14 cellular contexts compared by ENCODE assay signal in the genomic region with DNA sequence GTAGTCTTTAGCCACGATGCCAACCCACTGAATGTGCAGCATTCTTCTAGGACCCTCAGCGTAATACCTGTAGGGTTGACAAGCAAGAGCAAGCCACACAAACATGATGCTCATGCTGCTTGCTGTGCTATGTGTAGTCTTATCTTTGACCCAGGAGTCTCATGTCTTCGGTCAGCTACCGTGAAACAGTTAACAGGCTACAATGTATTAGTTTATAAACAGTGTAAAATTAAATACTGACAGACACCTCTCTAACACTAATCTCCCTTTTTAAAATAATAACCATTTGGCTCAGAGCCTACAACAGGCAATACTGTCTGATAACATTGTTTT. TPM values are rescaled to one million over a fixed set of nuclear protein-coding genes. Genes with fewer than 3 reads are reported as not detected.
DNase-seq lines count a peak whose midpoint lies in the region; ATAC-seq, FAIRE-seq and TF ChIP-seq lines count a peak whose summit lies in the region.
"Had no signal": no experiment of that assay in that cellular context is flagged by ENCODE, and none has a peak within 500 bp of the region (broad histone marks: within the 10 kb centered on the region; RNA-seq: fewer than 3 reads in every experiment).

No MANE protein-coding gene starts in this region.

- H3K27me3 ChIP-seq in GM23338 (ENCODE audit: insufficient read depth): no peaks in the 10 kb centered on the region
- H3K27me3 ChIP-seq in breast epithelium: no peaks in the 10 kb centered on the region
- no peaks in the 10 kb centered on the region for H3K27me3 ChIP-seq in naive thymus-derived CD4-positive, alpha-beta T cell (ENCODE audit: control insufficient read depth in 2 of 2, insufficient read depth in 2 of 2, low read length in 2 of 2)
- H3K27me3 ChIP-seq: gastroesophageal sphincter had no signal

- H3K9me2 ChIP-seq in GM23338 (ENCODE audit: insufficient read depth): no peaks in the 10 kb centered on the region

- peaks cover 18% of the 10 kb centered on the region for H3K36me3 Mint-ChIP-seq in GM23338 (ENCODE audit: low read depth)
- peaks cover 6 to 13% (median 10%) of the 10 kb centered on the region in 5 donors for H3K36me3 Mint-ChIP-seq in naive thymus-derived CD4-positive, alpha-beta T cell

- H3F3A ChIP-seq in GM23338 (replicated peaks; ENCODE audit: low read depth): no peaks in the 10 kb centered on the region

- H3K9me3 ChIP-seq in A549: no peaks in the 10 kb centered on the region
- H3K9me3 ChIP-seq in breast epithelium: no peaks in the 10 kb centered on the region
- H3K9me3 ChIP-seq in naive thymus-derived CD4-positive, alpha-beta T cell (ENCODE audit: control insufficient read depth in 2 of 3, low read length in 3 of 3): no peaks in the 10 kb centered on the region
- H3K9me3 ChIP-seq: gastroesophageal sphincter had no signal

- no peak overlapping the region for H3K27ac Mint-ChIP-seq in GM23338
- peak overlapping the region in 5 of 9 donors; percentile 8 to 100 (median 80) for H3K27ac Mint-ChIP-seq in naive thymus-derived CD4-positive, alpha-beta T cell

- no peak overlapping the region for H2AFZ ChIP-seq in GM23338

- TF ChIP-seq EP300 in A549 (IDR thresholded peaks at IDR 0.05): no peak

- peaks cover 25% of the 10 kb centered on the region for H3K79me2 ChIP-seq in GM23338 (replicated peaks; ENCODE audit: insufficient read depth)

- no peak overlapping the region for H3K4me3 Mint-ChIP-seq in GM23338
- peak overlapping the region; percentile 12 to 99 (median 69) for H3K4me3 Mint-ChIP-seq in naive thymus-derived CD4-positive, alpha-beta T cell

- H3K27ac ChIP-seq in A549: no peak overlapping the region
- peak overlapping the region; percentile 96 for H3K27ac ChIP-seq in GM23338 (ENCODE audit: low read depth)
- H3K27ac ChIP-seq in breast epithelium: peak overlapping the region in 1 of 2 donors; percentile 99
- peak overlapping the region; percentile 97 for H3K27ac ChIP-seq in naive thymus-derived CD4-positive, alpha-beta T cell (ENCODE audit: low read depth, low read length)

- 81% methylated on average over 4 of the region's 4 CpGs for WGBS in A549 (ENCODE audit: missing lambda C conversion rate)

- no peak overlapping the region for H3K4me3 ChIP-seq in A549
- no peak overlapping the region for H3K4me3 ChIP-seq in GM23338
- H3K4me3 ChIP-seq in breast epithelium: peak overlapping the region in 2 of 3 donors; percentile 87 to 97
- no peak overlapping the region for H3K4me3 ChIP-seq in naive thymus-derived CD4-positive, alpha-beta T cell (ENCODE audit: low read length)

- H3K36me3 ChIP-seq in GM23338 (ENCODE audit: insufficient read depth): peaks cover 9% of the 10 kb centered on the region; the same call in 1 of the 2 replicates
- H3K36me3 ChIP-seq in breast epithelium: no peaks in the 10 kb centered on the region
- H3K36me3 ChIP-seq in naive thymus-derived CD4-positive, alpha-beta T cell (ENCODE audit: control insufficient read depth in 2 of 3, insufficient read depth in 3 of 3, low read length in 3 of 3): peaks cover 6 to 43% (median 11%) of the 10 kb centered on the region in 3 experiments

- DNase-seq in A549 (ENCODE audit: low read depth in 1 of 2, low spot score in 1 of 2) (no peak), GM23338 (ENCODE audit: low spot score) (no peak), breast epithelium (ENCODE audit: low spot score in 2 of 2) (no peak), OCI-M1 (lab: John Stamatoyannopoulos, UW) (no peak), COLO668 (lab: John Stamatoyannopoulos, UW; ENCODE audit: unreplicated experiment) (no peak)
- DNase-seq in naive thymus-derived CD4-positive, alpha-beta T cell: no peak
- DNase-seq: caudate nucleus, KG1, NCI-H2081 treated with DMSO at 0.1 percent for 48 hours had no signal

- TF ChIP-seq RAD21 in A549 (conservative IDR thresholded peaks at IDR 0.05 in 1 of 2, IDR thresholded peaks at IDR 0.05 in 1 of 2): no peak

- no peak for FAIRE-seq in A549 (lab: Jason Lieb, UNC)
- FAIRE-seq: H54 had no signal

- ATAC-seq in A549 (no peak), GM23338 (no peak), HG03159 (IDR thresholded peaks at IDR 0.05; ENCODE audit: unreplicated experiment) (no peak), GM21619 (IDR thresholded peaks at IDR 0.05; ENCODE audit: unreplicated experiment) (no peak)
- no peak for ATAC-seq in naive thymus-derived CD4-positive, alpha-beta T cell
- ATAC-seq: gastroesophageal sphincter, Panc1 had no signal

- peak overlapping the region; percentile 86 for H3K4me2 ChIP-seq in A549
- H3K4me2 ChIP-seq in GM23338: 0 out of 2 replicates have a peak overlapping the region, but pooled peaks have one; percentile 86

- peaks cover 6% of the 10 kb centered on the region for H3K27me3 Mint-ChIP-seq in GM23338 (ENCODE audit: insufficient read depth, low read depth, poor library complexity)
- no peaks in the 10 kb centered on the region for H3K27me3 Mint-ChIP-seq in naive thymus-derived CD4-positive, alpha-beta T cell

- no peaks in the 10 kb centered on the region for H4K20me1 ChIP-seq in GM23338 (replicated peaks; ENCODE audit: insufficient read depth)

- H3K4me1 ChIP-seq in A549: peaks cover 17% of the 10 kb centered on the region; the same call in 2 of the 3 replicates
- peaks cover 6% of the 10 kb centered on the region for H3K4me1 ChIP-seq in GM23338 (ENCODE audit: insufficient read depth)
- peaks cover 0 to 4% of the 10 kb centered on the region in 2 donors for H3K4me1 ChIP-seq in breast epithelium
- peaks cover 18 to 24% of the 10 kb centered on the region in 2 donors for H3K4me1 ChIP-seq in naive thymus-derived CD4-positive, alpha-beta T cell (ENCODE audit: control insufficient read depth in 2 of 2, insufficient read depth in 2 of 2, low read length in 2 of 2)

- no peak for TF ChIP-seq CTCF in A549 (IDR thresholded peaks at IDR 0.05)
- TF ChIP-seq CTCF in GM23338 (conservative IDR thresholded peaks at IDR 0.05; ENCODE audit: low read depth in 2 of 2): no peak
- TF ChIP-seq CTCF in breast epithelium (IDR thresholded peaks at IDR 0.05): no peak

- CTCF ChIA-PET in A549 (lab: Yijun Ruan, JAX): interaction anchor here (1.1 to 2.7 kb wide), 3 partner anchors 17 to 206 kb away, joined by 5 to 8 read pairs (median 6); no protein-coding TSS in a partner anchor
- CTCF ChIA-PET in naive thymus-derived CD4-positive, alpha-beta T cell (lab: Charles Lee): no interaction called here

- POLR2A ChIA-PET in A549 (lab: Yijun Ruan, JAX): no interaction called here
- POLR2A ChIA-PET in naive thymus-derived CD4-positive, alpha-beta T cell (lab: Charles Lee): interaction anchor here (0.6 to 2.1 kb wide), 6 partner anchors 14 to 445 kb away, joined by 4 to 5 read pairs (median 4); a partner anchor contains a TSS

- intact Hi-C loops in breast epithelium (cut with DNase I; ENCODE audit: low total_unique reads): no loop called here
- intact Hi-C loops in naive thymus-derived CD4-positive, alpha-beta T cell (cut with micrococcal nuclease): loop anchor here (5.0 to 10.0 kb wide), 11 partner anchors 35 to 1270 kb away; a partner anchor contains a TSS

- no peaks in the 10 kb centered on the region for H3K9me3 Mint-ChIP-seq in GM23338
- peaks cover 0 to 3% (median 0%) of the 10 kb centered on the region in 11 donors for H3K9me3 Mint-ChIP-seq in naive thymus-derived CD4-positive, alpha-beta T cell

- H3K4me1 Mint-ChIP-seq in GM23338: peaks cover 2% of the 10 kb centered on the region; the same call in 2 of the 3 replicates
- peaks cover 5 to 54% (median 40%) of the 10 kb centered on the region in 7 donors for H3K4me1 Mint-ChIP-seq in naive thymus-derived CD4-positive, alpha-beta T cell

- TF ChIP-seq POLR2A in A549 (IDR thresholded peaks at IDR 0.05; ENCODE audit: low read length): no peak
- TF ChIP-seq POLR2A in breast epithelium (IDR thresholded peaks at IDR 0.05): no peak

TF ChIP-seq in A549, 52 proteins besides CTCF, POLR2A, EP300 and RAD21 (continues in another document):
- TF ChIP-seq, protein P1, sequence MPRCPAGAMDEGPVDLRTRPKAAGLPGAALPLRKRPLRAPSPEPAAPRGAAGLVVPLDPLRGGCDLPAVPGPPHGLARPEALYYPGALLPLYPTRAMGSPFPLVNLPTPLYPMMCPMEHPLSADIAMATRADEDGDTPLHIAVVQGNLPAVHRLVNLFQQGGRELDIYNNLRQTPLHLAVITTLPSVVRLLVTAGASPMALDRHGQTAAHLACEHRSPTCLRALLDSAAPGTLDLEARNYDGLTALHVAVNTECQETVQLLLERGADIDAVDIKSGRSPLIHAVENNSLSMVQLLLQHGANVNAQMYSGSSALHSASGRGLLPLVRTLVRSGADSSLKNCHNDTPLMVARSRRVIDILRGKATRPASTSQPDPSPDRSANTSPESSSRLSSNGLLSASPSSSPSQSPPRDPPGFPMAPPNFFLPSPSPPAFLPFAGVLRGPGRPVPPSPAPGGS (IDR thresholded peaks at IDR 0.05): no peak
- TF ChIP-seq HOXA7 (CRISPR knock-in tag; IDR thresholded peaks at IDR 0.05) (no peak), KDM1A (IDR thresholded peaks at IDR 0.05; ENCODE audit: low read depth) (no peak)

TF ChIP-seq in GM23338, 12 proteins besides CTCF, POLR2A, EP300 and RAD21 (continues in another document):
- TF ChIP-seq, protein P2, sequence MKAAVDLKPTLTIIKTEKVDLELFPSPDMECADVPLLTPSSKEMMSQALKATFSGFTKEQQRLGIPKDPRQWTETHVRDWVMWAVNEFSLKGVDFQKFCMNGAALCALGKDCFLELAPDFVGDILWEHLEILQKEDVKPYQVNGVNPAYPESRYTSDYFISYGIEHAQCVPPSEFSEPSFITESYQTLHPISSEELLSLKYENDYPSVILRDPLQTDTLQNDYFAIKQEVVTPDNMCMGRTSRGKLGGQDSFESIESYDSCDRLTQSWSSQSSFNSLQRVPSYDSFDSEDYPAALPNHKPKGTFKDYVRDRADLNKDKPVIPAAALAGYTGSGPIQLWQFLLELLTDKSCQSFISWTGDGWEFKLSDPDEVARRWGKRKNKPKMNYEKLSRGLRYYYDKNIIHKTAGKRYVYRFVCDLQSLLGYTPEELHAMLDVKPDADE (IDR thresholded peaks at IDR 0.05): no peak
- no peak for TF ChIP-seq ZNF114 (CRISPR knock-in tag; IDR thresholded peaks at IDR 0.05)
- TF ChIP-seq JUNB (IDR thresholded peaks at IDR 0.05; ENCODE audit: unreplicated experiment): no peak
- TF ChIP-seq CREB1 (CRISPR knock-in tag; IDR thresholded peaks at IDR 0.05; ENCODE audit: low read depth): no peak
- no peak for TF ChIP-seq NANOG (IDR thresholded peaks at IDR 0.05; ENCODE audit: borderline replicate concordance)
- no peak for TF ChIP-seq EZH2 (IDR thresholded peaks at IDR 0.05; ENCODE audit: low read depth, unreplicated experiment)

RNA-seq across cellular contexts. Expression of a gene that starts 1.9 kb away (rescaled TPM):
- polyA plus RNA-seq in A549 (2011; rRNA removed) (62.3 and 93.0 TPM in 2 replicates), A549 (2017; fragmentation: RNase III; extraction: RNeasy Plus Mini Kit Qiagen cat#74134 plus additional on column Dnase treatment) (41.2 to 49.1 TPM (median 44.6 TPM) in 3 replicates), GM23338 (2016; fragmentation: Nextera tagmentation; extraction: Ambion mirVana) (53.6 and 64.0 TPM in 2 replicates)
- polyA plus RNA-seq in A549 (2012; cell fraction: cytosol; rRNA removed): 20.1 and 22.2 TPM in 2 replicates
- polyA plus RNA-seq in A549 (2012; cell fraction: nucleus; rRNA removed): 7.5 and 9.0 TPM in 2 replicates
- 23.3 and 23.4 TPM in 2 replicates for polyA minus RNA-seq in A549 (2011; rRNA and poly(A)+ RNA removed)
- 25.0 and 31.6 TPM in 2 replicates for total RNA-seq in GM23338 (2014; rRNA removed; shearing (Covaris generic))
- 10 to 100 TPM; 43.3 to 81.2 (median 43.8) TPM for total RNA-seq in breast epithelium
- total RNA-seq in naive thymus-derived CD4-positive, alpha-beta T cell: 10 to 100 TPM; 34.8 to 84.3 (median 60.9) TPM
- polyA plus RNA-seq in naive thymus-derived CD4-positive, alpha-beta T cell: 100 to 1,000 TPM; 103 to 125 TPM

Comparison
In these comparisons a context has a peak if more than half of its experiments do, and no peak if none do; other contexts are left out.
1. H3K27ac ChIP-seq: peak in GM23338 (single experiment) and naive thymus-derived CD4-positive, alpha-beta T cell (single experiment); none in A549 (0 of 2).
2. H3K4me3 ChIP-seq: peak in breast epithelium (2 of 3); none in A549 (single experiment), GM23338 (single experiment) and naive thymus-derived CD4-positive, alpha-beta T cell (single experiment).